19 cellular contexts compared by ENCODE assay signal in genomic region chr1:235030919-235031596, GRCh38.
A peak's percentile ranks its signal among the peaks of the same experiment; 100 is the strongest.
DNase-seq lines count a peak whose midpoint lies in the region; TF ChIP-seq lines count a peak whose summit lies in the region.
"Had no signal": no experiment of that assay in that cellular context is flagged by ENCODE, and none has a peak within 500 bp of the region (broad histone marks: within the 10 kb centered on the region; RNA-seq: fewer than 3 reads in every experiment).

No MANE protein-coding gene starts in this region.

- H3K9me3 Mint-ChIP-seq in activated naive CD4-positive, alpha-beta T cell treated with anti-CD3 and anti-CD28 coated beads for 36 hours, result peaks cover 6% of the 10 kb centered on the region
- H3K9me3 Mint-ChIP-seq: CD8-positive, alpha-beta memory T cell had no signal

- H3K36me3 Mint-ChIP-seq in activated naive CD4-positive, alpha-beta T cell treated with anti-CD3 and anti-CD28 coated beads for 36 hours (ENCODE audit: low read depth), result no peaks in the 10 kb centered on the region

- H3K27ac ChIP-seq in SJSA1 (peak overlapping the region; percentile 48; the same call in 1 of the 2 replicates), spleen (no peak overlapping the region)
- H3K27ac ChIP-seq: KMS-11 had no signal

- no peaks in the 10 kb centered on the region for H3K36me3 ChIP-seq in SJSA1
- H3K36me3 ChIP-seq in spleen, result no peaks in the 10 kb centered on the region

- no peak for TF ChIP-seq CTCF in spleen (IDR thresholded peaks at IDR 0.05 in 8 of 11, conservative IDR thresholded peaks at IDR 0.05 in 3 of 11)

- H3K4me3 ChIP-seq in SJSA1 (no peak overlapping the region), spleen (no peak overlapping the region)

- CTCF ChIA-PET in activated naive CD4-positive, alpha-beta T cell treated with anti-CD3 and anti-CD28 coated beads for 36 hours (lab: Charles Lee), result interaction anchor here (0.6 kb wide), 1 partner anchor 623 kb away, joined by 3 read pairs; no protein-coding TSS in a partner anchor

- 82 to 97% (median 91%) methylated on average over 7 of the region's 7 CpGs for WGBS in spleen, 5 donors

- TF ChIP-seq POLR2A in spleen (IDR thresholded peaks at IDR 0.05), result no peak

- DNase-seq in activated naive CD4-positive, alpha-beta T cell treated with anti-CD3 and anti-CD28 coated beads for 36 hours, result peak; percentile 4
- no peak for DNase-seq in activated naive CD4-positive, alpha-beta T cell treated with anti-CD3 and anti-CD28 coated beads, Interleukin-2, amount 50 U/mL, for 16 hours
- peak in 1 of 2 experiments; percentile 42 for DNase-seq in SJSA1 (ENCODE audit: low read depth in 1 of 2, low spot score in 2 of 2)
- peak; percentile 33 for DNase-seq in mesenteric fat pad (ENCODE audit: low spot score)
- DNase-seq in spleen, result peak; percentile 13
- DNase-seq in A172 (ENCODE audit: low spot score), result no peak
- DNase-seq in stimulated activated CD4-positive, alpha-beta T cell treated with anti-CD3 and anti-CD28 coated beads, Interleukin-4, amount 100 ng/mL, for 4 hours, result no peak
- DNase-seq in kidney glomerular epithelial cell (lab: John Stamatoyannopoulos, UW), result no peak
- DNase-seq: ACHN; C1 segment of cervical spinal cord; CD8-positive, alpha-beta memory T cell; NCI-H1417 treated with DMSO at 0.1 percent for 48 hours; NCI-H187 treated with DMSO at 0.1 percent for 48 hours; NCI-H2227 treated with DMSO at 0.1 percent for 48 hours; NCI-H510A treated with DMSO at 0.1 percent for 48 hours; NCI-H774; OCI-M1; SHP77 treated with DMSO at 0.1 percent for 48 hours had no signal

- no peaks in the 10 kb centered on the region for H3K27me3 Mint-ChIP-seq in activated naive CD4-positive, alpha-beta T cell treated with anti-CD3 and anti-CD28 coated beads for 36 hours (ENCODE audit: low read depth)

- peaks cover 7% of the 10 kb centered on the region for H3K4me1 Mint-ChIP-seq in activated naive CD4-positive, alpha-beta T cell treated with anti-CD3 and anti-CD28 coated beads for 36 hours (ENCODE audit: low read depth)

- H3K4me3 Mint-ChIP-seq in activated naive CD4-positive, alpha-beta T cell treated with anti-CD3 and anti-CD28 coated beads for 36 hours, result no peak overlapping the region

- peaks cover 30% of the 10 kb centered on the region for H3K4me1 ChIP-seq in SJSA1 (replicated peaks)
- H3K4me1 ChIP-seq in spleen, result peaks cover 0 to 17% (median 2%) of the 10 kb centered on the region in 6 donors

- H3K27me3 ChIP-seq in SJSA1 (replicated peaks), result no peaks in the 10 kb centered on the region
- no peaks in the 10 kb centered on the region for H3K27me3 ChIP-seq in spleen (replicated peaks in 1 of 7)

- no peak overlapping the region for H3K27ac Mint-ChIP-seq in activated naive CD4-positive, alpha-beta T cell treated with anti-CD3 and anti-CD28 coated beads for 36 hours

- intact Hi-C loops in activated naive CD4-positive, alpha-beta T cell treated with anti-CD3 and anti-CD28 coated beads for 36 hours (cut with micrococcal nuclease), result no loop called here
- intact Hi-C loops in spleen (cut with DNase I; ENCODE audit: low total_unique reads), result no loop called here

- H3K9me3 ChIP-seq in SJSA1 (replicated peaks) (no peaks in the 10 kb centered on the region), spleen (peaks cover 0 to 6% (median 1%) of the 10 kb centered on the region in 8 donors)

Comparison
In these comparisons a context has a peak if more than half of its experiments do, and no peak if none do; other contexts are left out.
1. DNase-seq: peak in activated naive CD4-positive, alpha-beta T cell treated with anti-CD3 and anti-CD28 coated beads for 36 hours (single experiment), mesenteric fat pad (single experiment) and spleen (single experiment); none in activated naive CD4-positive, alpha-beta T cell treated with anti-CD3 and anti-CD28 coated beads, Interleukin-2, amount 50 U/mL, for 16 hours (single experiment), A172 (single experiment), stimulated activated CD4-positive, alpha-beta T cell treated with anti-CD3 and anti-CD28 coated beads, Interleukin-4, amount 100 ng/mL, for 4 hours (0 of 2) and kidney glomerular epithelial cell (single experiment).